Comparison of ENCODE assay signal across 1 cellular context in the genomic region with DNA sequence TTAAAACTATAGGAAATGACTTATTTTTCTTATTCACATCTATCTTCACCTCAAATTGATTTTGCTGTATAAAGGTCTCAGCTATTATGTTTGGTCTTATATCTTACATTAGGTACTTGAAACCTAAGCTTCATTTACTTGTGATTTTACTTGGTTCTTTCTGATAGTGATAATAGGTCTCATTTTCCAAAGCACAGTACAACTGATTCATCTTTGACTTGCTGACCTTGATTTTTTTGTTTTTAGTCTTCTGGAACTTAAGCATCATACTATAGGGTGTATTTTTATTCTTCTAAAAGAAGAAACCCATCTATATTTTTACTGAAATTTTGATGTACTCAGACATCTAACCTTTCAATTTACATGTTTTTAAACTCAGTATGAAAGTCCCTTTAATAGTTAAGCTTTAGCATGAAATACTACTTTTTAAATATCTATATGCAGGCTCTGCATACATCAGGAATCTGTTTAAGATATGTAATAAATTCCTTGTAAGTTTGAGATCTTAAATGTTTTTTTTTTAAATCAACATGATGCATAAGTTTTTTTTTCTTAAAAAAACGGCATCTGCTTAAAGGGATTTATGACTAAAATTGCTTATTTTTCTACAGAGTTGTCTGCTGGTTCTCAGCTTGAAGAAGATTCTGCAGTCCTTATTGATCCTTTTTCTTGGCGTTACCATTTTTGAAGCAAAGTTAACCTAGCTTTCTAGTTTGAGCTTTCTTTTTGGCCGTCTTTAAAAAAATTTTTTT.
TF ChIP-seq lines count a peak whose summit lies in the region.

No MANE protein-coding gene starts in this region.

TF ChIP-seq in HEK293, 187 proteins besides CTCF, POLR2A, EP300 and RAD21:
- TF ChIP-seq ZEB2 (tag by site-specific recombination; IDR thresholded peaks at IDR 0.05) (peak; percentile 16; the same call in 1 of the 2 replicates), MEIS1 (CRISPR knock-in tag; IDR thresholded peaks at IDR 0.05; ENCODE audit: borderline replicate concordance) (no peak), ZNF843 (tag by site-specific recombination; IDR thresholded peaks at IDR 0.05) (0 out of 2 replicates have a peak, but pooled peaks have one; percentile 32), HOXD13 (CRISPR knock-in tag; IDR thresholded peaks at IDR 0.05; ENCODE audit: borderline replicate concordance) (no peak), ZNF366 (tag by site-specific recombination; conservative IDR thresholded peaks at IDR 0.05) (0 out of 2 replicates have a peak, but pooled peaks have one; percentile 7)
- TF ChIP-seq, protein P1, sequence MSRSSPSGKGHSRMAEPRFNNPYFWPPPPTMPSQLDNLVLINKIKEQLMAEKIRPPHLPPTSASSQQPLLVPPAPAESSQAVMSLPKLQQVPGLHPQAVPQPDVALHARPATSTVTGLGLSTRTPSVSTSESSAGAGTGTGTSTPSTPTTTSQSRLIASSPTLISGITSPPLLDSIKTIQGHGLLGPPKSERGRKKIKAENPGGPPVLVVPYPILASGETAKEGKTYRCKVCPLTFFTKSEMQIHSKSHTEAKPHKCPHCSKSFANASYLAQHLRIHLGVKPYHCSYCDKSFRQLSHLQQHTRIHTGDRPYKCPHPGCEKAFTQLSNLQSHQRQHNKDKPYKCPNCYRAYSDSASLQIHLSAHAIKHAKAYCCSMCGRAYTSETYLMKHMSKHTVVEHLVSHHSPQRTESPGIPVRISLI (tag by site-specific recombination; IDR thresholded peaks at IDR 0.05) = peak; percentile 98
- TF ChIP-seq, protein P2, sequence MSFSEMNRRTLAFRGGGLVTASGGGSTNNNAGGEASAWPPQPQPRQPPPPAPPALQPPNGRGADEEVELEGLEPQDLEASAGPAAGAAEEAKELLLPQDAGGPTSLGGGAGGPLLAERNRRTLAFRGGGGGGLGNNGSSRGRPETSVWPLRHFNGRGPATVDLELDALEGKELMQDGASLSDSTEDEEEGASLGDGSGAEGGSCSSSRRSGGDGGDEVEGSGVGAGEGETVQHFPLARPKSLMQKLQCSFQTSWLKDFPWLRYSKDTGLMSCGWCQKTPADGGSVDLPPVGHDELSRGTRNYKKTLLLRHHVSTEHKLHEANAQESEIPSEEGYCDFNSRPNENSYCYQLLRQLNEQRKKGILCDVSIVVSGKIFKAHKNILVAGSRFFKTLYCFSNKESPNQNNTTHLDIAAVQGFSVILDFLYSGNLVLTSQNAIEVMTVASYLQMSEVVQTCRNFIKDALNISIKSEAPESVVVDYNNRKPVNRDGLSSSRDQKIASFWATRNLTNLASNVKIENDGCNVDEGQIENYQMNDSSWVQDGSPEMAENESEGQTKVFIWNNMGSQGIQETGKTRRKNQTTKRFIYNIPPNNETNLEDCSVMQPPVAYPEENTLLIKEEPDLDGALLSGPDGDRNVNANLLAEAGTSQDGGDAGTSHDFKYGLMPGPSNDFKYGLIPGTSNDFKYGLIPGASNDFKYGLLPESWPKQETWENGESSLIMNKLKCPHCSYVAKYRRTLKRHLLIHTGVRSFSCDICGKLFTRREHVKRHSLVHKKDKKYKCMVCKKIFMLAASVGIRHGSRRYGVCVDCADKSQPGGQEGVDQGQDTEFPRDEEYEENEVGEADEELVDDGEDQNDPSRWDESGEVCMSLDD (tag by site-specific recombination; IDR thresholded peaks at IDR 0.05) = no peak
